In the genomic region with DNA sequence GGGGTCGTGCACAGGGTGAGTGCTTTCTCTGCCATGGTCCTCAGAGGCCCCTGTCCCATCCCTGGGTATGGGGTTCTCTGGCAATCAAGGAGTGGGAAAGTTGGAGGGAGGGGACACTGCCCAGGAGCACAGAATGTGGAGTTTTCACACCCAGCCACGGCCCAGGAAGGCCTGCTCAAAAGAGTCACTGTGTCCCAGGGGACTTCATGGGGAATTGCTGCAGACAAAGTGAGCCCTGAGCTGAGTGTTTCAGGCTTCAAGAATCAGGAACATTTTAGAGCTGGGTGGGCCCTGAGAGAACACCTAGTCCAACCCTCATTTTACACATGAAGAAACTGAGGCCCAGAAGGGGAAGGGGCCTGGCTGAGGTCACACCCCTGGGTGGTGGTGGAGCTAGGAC, we compare ENCODE assay signal across 15 cellular contexts. TPM values are rescaled to one million over a fixed set of nuclear protein-coding genes. Genes with fewer than 3 reads are reported as not detected.
DNase-seq lines count a peak whose midpoint lies in the region; ATAC-seq and TF ChIP-seq lines count a peak whose summit lies in the region.
"Had no signal": no experiment of that assay in that cellular context is flagged by ENCODE, and none has a peak within 500 bp of the region (broad histone marks: within the 10 kb centered on the region; RNA-seq: fewer than 3 reads in every experiment).

No MANE protein-coding gene starts in this region.

- H3K4me3 ChIP-seq in BLaER1, result no peak overlapping the region
- no peak overlapping the region for H3K4me3 ChIP-seq in naive thymus-derived CD4-positive, alpha-beta T cell (ENCODE audit: low read length)
- H3K4me3 ChIP-seq: HAP-1 had no signal

- H3K36me3 ChIP-seq in BLaER1, result peaks cover 41% of the 10 kb centered on the region
- peaks cover 0 to 74% (median 14%) of the 10 kb centered on the region in 3 experiments for H3K36me3 ChIP-seq in naive thymus-derived CD4-positive, alpha-beta T cell (ENCODE audit: control insufficient read depth in 2 of 3, insufficient read depth in 3 of 3, low read length in 3 of 3)
- H3K36me3 ChIP-seq: HAP-1 had no signal

- no peaks in the 10 kb centered on the region for H3K27me3 Mint-ChIP-seq in activated naive CD8-positive, alpha-beta T cell treated with anti-CD3 and anti-CD28 coated beads, Interleukin-2, amount 50 U/mL, for 24 hours
- no peaks in the 10 kb centered on the region for H3K27me3 Mint-ChIP-seq in naive thymus-derived CD4-positive, alpha-beta T cell
- H3K27me3 Mint-ChIP-seq: CD4-positive, alpha-beta memory T cell had no signal

- peak overlapping the region; percentile 61 for H3K27ac Mint-ChIP-seq in activated naive CD8-positive, alpha-beta T cell treated with anti-CD3 and anti-CD28 coated beads, Interleukin-2, amount 50 U/mL, for 24 hours
- peak overlapping the region in 5 of 9 donors; percentile 6 to 33 (median 25) for H3K27ac Mint-ChIP-seq in naive thymus-derived CD4-positive, alpha-beta T cell

- H3K4me1 Mint-ChIP-seq in activated naive CD8-positive, alpha-beta T cell treated with anti-CD3 and anti-CD28 coated beads, Interleukin-2, amount 50 U/mL, for 24 hours, result peaks cover 34% of the 10 kb centered on the region
- H3K4me1 Mint-ChIP-seq in naive thymus-derived CD4-positive, alpha-beta T cell, result peaks cover 23 to 44% (median 36%) of the 10 kb centered on the region in 7 donors

- POLR2A ChIA-PET in naive thymus-derived CD4-positive, alpha-beta T cell (lab: Charles Lee), result no interaction called here

- H3K4me3 Mint-ChIP-seq in activated naive CD8-positive, alpha-beta T cell treated with anti-CD3 and anti-CD28 coated beads, Interleukin-2, amount 50 U/mL, for 24 hours, result no peak overlapping the region
- no peak overlapping the region for H3K4me3 Mint-ChIP-seq in naive thymus-derived CD4-positive, alpha-beta T cell
- H3K4me3 Mint-ChIP-seq: CD4-positive, alpha-beta memory T cell had no signal

- peak overlapping the region; percentile 44 for H3K9ac ChIP-seq in BLaER1

- H3K27me3 ChIP-seq in BLaER1, result no peaks in the 10 kb centered on the region
- H3K27me3 ChIP-seq in naive thymus-derived CD4-positive, alpha-beta T cell (ENCODE audit: control insufficient read depth in 2 of 2, insufficient read depth in 2 of 2, low read length in 2 of 2), result no peaks in the 10 kb centered on the region

- in situ Hi-C loops in GM13976 (cut with MboI; ENCODE audit: low sequenced_read_pairs, unreplicated experiment), result no loop called here

- H4K20me1 ChIP-seq in BLaER1, result no peaks in the 10 kb centered on the region

- intact Hi-C loops in naive thymus-derived CD4-positive, alpha-beta T cell (cut with micrococcal nuclease), result no loop called here
- intact Hi-C loops in posterior cingulate gyrus (cut with DNase I), result no loop called here

- CTCF ChIA-PET in naive thymus-derived CD4-positive, alpha-beta T cell (lab: Charles Lee), result interaction anchor here (1.0 kb wide), 1 partner anchor 28 kb away, joined by 4 read pairs; no protein-coding TSS in a partner anchor

- H3K9me3 ChIP-seq in BLaER1, result no peaks in the 10 kb centered on the region
- H3K9me3 ChIP-seq in naive thymus-derived CD4-positive, alpha-beta T cell (ENCODE audit: control insufficient read depth in 2 of 3, low read length in 3 of 3), result no peaks in the 10 kb centered on the region
- H3K9me3 ChIP-seq: HAP-1 had no signal

- no peak for TF ChIP-seq CTCF in GM13976 (IDR thresholded peaks at IDR 0.05; ENCODE audit: borderline replicate concordance, control extremely low read depth, extremely low read depth, insufficient read depth, missing control alignments)

- peak overlapping the region; percentile 89 for H3K27ac ChIP-seq in BLaER1
- H3K27ac ChIP-seq in naive thymus-derived CD4-positive, alpha-beta T cell (ENCODE audit: low read depth, low read length), result no peak overlapping the region

- DNase-seq in GM13976 (ENCODE audit: low spot score), result peak; percentile 53
- DNase-seq in activated naive CD8-positive, alpha-beta T cell treated with anti-CD3 and anti-CD28 coated beads, Interleukin-2, amount 50 U/mL, for 24 hours, result no peak
- DNase-seq in naive thymus-derived CD4-positive, alpha-beta T cell, result no peak
- no peak for DNase-seq in T-helper 9 cell
- no peak for DNase-seq in posterior cingulate gyrus
- DNase-seq in amniotic stem cell (lab: John Stamatoyannopoulos, UW), result no peak
- DNase-seq: Calu3; CD4-positive, alpha-beta memory T cell; DMS79; Kasumi-1; NCI-H1930; RPMI8226; SIG-M5 had no signal

- H3K4me2 ChIP-seq in BLaER1, result peak overlapping the region; percentile 89

- peaks cover 46% of the 10 kb centered on the region for H3K36me3 Mint-ChIP-seq in activated naive CD8-positive, alpha-beta T cell treated with anti-CD3 and anti-CD28 coated beads, Interleukin-2, amount 50 U/mL, for 24 hours (ENCODE audit: low read depth)
- peaks cover 5 to 48% (median 26%) of the 10 kb centered on the region in 5 donors for H3K36me3 Mint-ChIP-seq in naive thymus-derived CD4-positive, alpha-beta T cell

- no peak for ATAC-seq in activated naive CD8-positive, alpha-beta T cell treated with anti-CD3 and anti-CD28 coated beads, Interleukin-2, amount 50 U/mL, for 24 hours
- ATAC-seq in naive thymus-derived CD4-positive, alpha-beta T cell, result no peak

- no peaks in the 10 kb centered on the region for H3K9me3 Mint-ChIP-seq in activated naive CD8-positive, alpha-beta T cell treated with anti-CD3 and anti-CD28 coated beads, Interleukin-2, amount 50 U/mL, for 24 hours
- no peaks in the 10 kb centered on the region for H3K9me3 Mint-ChIP-seq in naive thymus-derived CD4-positive, alpha-beta T cell
- H3K9me3 Mint-ChIP-seq: CD4-positive, alpha-beta memory T cell had no signal

- peaks cover 100% of the 10 kb centered on the region for H3K4me1 ChIP-seq in BLaER1
- H3K4me1 ChIP-seq in naive thymus-derived CD4-positive, alpha-beta T cell (ENCODE audit: control insufficient read depth in 2 of 2, insufficient read depth in 2 of 2, low read length in 2 of 2), result peaks cover 15 to 16% of the 10 kb centered on the region in 2 donors
- H3K4me1 ChIP-seq: HAP-1 had no signal

RNA-seq across cellular contexts. Expression of a gene that starts 5.7 kb away (rescaled TPM):
- total RNA-seq in naive thymus-derived CD4-positive, alpha-beta T cell, result 10 to 100 TPM; 27.0 to 53.1 (median 33.7) TPM
- polyA plus RNA-seq in naive thymus-derived CD4-positive, alpha-beta T cell, result 10 to 100 TPM; 34.2 to 51.4 TPM
